9 cellular contexts compared by ENCODE assay signal in genomic region chr7:77409739-77410545, GRCh38. TPM values are rescaled to one million over a fixed set of nuclear protein-coding genes. Genes with fewer than 3 reads are reported as not detected.
A peak's percentile ranks its signal among the peaks of the same experiment; 100 is the strongest.
DNase-seq lines count a peak whose midpoint lies in the region; TF ChIP-seq lines count a peak whose summit lies in the region.
"Had no signal": no experiment of that assay in that cellular context is flagged by ENCODE, and none has a peak within 500 bp of the region (broad histone marks: within the 10 kb centered on the region; RNA-seq: fewer than 3 reads in every experiment).

No MANE protein-coding gene starts in this region.

- TF ChIP-seq POLR2A in ovary (IDR thresholded peaks at IDR 0.05) = no peak
- TF ChIP-seq POLR2A in prostate gland (IDR thresholded peaks at IDR 0.05) = no peak

- no peak overlapping the region for H3K27ac ChIP-seq in RWPE1
- H3K27ac ChIP-seq in ovary = no peak overlapping the region
- H3K27ac ChIP-seq in prostate gland = no peak overlapping the region
- H3K27ac ChIP-seq: colonic mucosa had no signal

- H3K4me1 ChIP-seq in ovary (ENCODE audit: insufficient read depth) (no peaks in the 10 kb centered on the region), prostate gland (replicated peaks) (no peaks in the 10 kb centered on the region)
- H3K4me1 ChIP-seq: colonic mucosa had no signal

- TF ChIP-seq EP300 in ovary (IDR thresholded peaks at IDR 0.05) = no peak

- peak; percentile 87 for DNase-seq in ELR (ENCODE audit: low read depth)
- peak; percentile 56 for DNase-seq in RWPE1 (ENCODE audit: low spot score)
- peak; percentile 89 for DNase-seq in fibroblast of pulmonary artery (ENCODE audit: low read depth)
- peak; percentile 89 for DNase-seq in renal cortical epithelial cell (ENCODE audit: low read depth)
- no peak for DNase-seq in central memory CD4-positive, alpha-beta T cell
- DNase-seq in ovary = no peak
- DNase-seq in ecto neural progenitor cell (ENCODE audit: low spot score) = no peak
- DNase-seq in prostate gland (ENCODE audit: low spot score) = no peak
- DNase-seq: colonic mucosa had no signal

- intact Hi-C loops in ovary (cut with DNase I) (no loop called here), prostate gland (cut with DNase I) (no loop called here)

- H3K27me3 ChIP-seq in ovary (no peaks in the 10 kb centered on the region), prostate gland (replicated peaks; ENCODE audit: insufficient read depth) (no peaks in the 10 kb centered on the region)
- H3K27me3 ChIP-seq: colonic mucosa had no signal

- H3K4me3 ChIP-seq in fibroblast of pulmonary artery (replicated peaks; ENCODE audit: low read depth, low read length) (no peak overlapping the region), ovary (no peak overlapping the region), prostate gland (no peak overlapping the region)
- H3K4me3 ChIP-seq: colonic mucosa had no signal

- WGBS in ovary, 3 donors = 20 to 59% (median 26%) methylated on average over 5 of the region's 5 CpGs
- 57% methylated on average over 5 of the region's 5 CpGs for WGBS in prostate gland

- POLR2A ChIA-PET in RWPE1 (lab: Yijun Ruan, JAX; ENCODE audit: low non-redundant PET) = no interaction called here

- no peaks in the 10 kb centered on the region for H3K36me3 ChIP-seq in ovary
- no peaks in the 10 kb centered on the region for H3K36me3 ChIP-seq in prostate gland
- H3K36me3 ChIP-seq: colonic mucosa had no signal

- H3K9me3 ChIP-seq in ovary = no peaks in the 10 kb centered on the region
- no peaks in the 10 kb centered on the region for H3K9me3 ChIP-seq in prostate gland
- H3K9me3 ChIP-seq: colonic mucosa had no signal

- TF ChIP-seq CTCF in RWPE1 (conservative IDR thresholded peaks at IDR 0.05; ENCODE audit: low read depth) (no peak), fibroblast of pulmonary artery (IDR thresholded peaks at IDR 0.05; ENCODE audit: low read length, missing control alignments) (no peak), ovary (IDR thresholded peaks at IDR 0.05) (no peak), prostate gland (IDR thresholded peaks at IDR 0.05) (no peak)

- CTCF ChIA-PET in RWPE1 (lab: Yijun Ruan, JAX) = interaction anchor here (0.6 to 0.9 kb wide), 2 partner anchors 350 to 610 kb away, joined by 3 to 5 read pairs; no protein-coding TSS in a partner anchor

RNA-seq across cellular contexts. Expression of gene GSAP, which starts 6.2 kb away (rescaled TPM):
- total RNA-seq in renal cortical epithelial cell (9.3 and 17.0 TPM in 2 replicates), ovary (10 to 100 TPM in 4 of 7 donors, 1 to 10 TPM in 3; 7.4 to 19.4 (median 11.2) TPM), prostate gland (10 to 100 TPM; 10.0 to 13.0 TPM)
- polyA plus RNA-seq in ovary = 10 to 100 TPM in 1 of 2 donors, 1 to 10 TPM in 1; 4.0 to 11.2 TPM

Comparison
In these comparisons a context has a peak if more than half of its experiments do, and no peak if none do; other contexts are left out.
1. DNase-seq: peak in ELR (single experiment), RWPE1 (single experiment), fibroblast of pulmonary artery (single experiment) and renal cortical epithelial cell (single experiment); none in central memory CD4-positive, alpha-beta T cell (single experiment), ovary (0 of 5), ecto neural progenitor cell (single experiment) and prostate gland (single experiment).